Comparison of ENCODE assay signal across 1 cellular context in the genomic region with DNA sequence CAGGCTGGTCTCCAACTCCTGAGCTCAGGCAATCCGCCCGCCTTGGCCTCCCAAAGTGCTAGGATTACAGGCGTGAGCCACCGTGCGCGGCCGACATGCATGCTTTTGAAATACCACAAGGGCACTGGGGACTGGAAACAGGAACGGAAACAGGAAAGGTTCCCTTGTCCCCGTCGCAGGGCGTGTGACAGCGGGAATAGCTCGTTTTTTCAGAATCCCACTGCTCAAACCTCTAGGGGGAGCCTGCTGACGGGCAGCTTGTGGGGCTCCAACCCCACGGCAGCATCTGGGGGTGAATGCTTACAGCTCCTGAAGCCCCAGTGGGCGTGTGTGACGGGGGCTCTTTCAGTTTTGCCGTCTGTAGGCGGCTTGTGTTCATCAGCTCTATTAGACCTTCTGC.
TF ChIP-seq lines count a peak whose summit lies in the region.

No MANE protein-coding gene starts in this region.

TF ChIP-seq in HepG2, 621 proteins besides CTCF, POLR2A, EP300 and RAD21 (continued from another document and continues in another):
- TF ChIP-seq HDAC1 (CRISPR knock-in tag; IDR thresholded peaks at IDR 0.05) (no peak), ZNF362 (CRISPR knock-in tag; IDR thresholded peaks at IDR 0.05; ENCODE audit: borderline replicate concordance) (peak; percentile 77; the same call in 1 of the 2 replicates), ZNF350 (CRISPR knock-in tag; IDR thresholded peaks at IDR 0.05; ENCODE audit: borderline replicate concordance, low read depth) (no peak), HOXD1 (CRISPR knock-in tag; IDR thresholded peaks at IDR 0.05) (no peak), ZNF768 (CRISPR knock-in tag; IDR thresholded peaks at IDR 0.05) (no peak), ZNF549 (CRISPR knock-in tag; IDR thresholded peaks at IDR 0.05) (no peak), NR2C2 (CRISPR knock-in tag; IDR thresholded peaks at IDR 0.05; ENCODE audit: borderline replicate concordance) (no peak), EEA1 (CRISPR knock-in tag; IDR thresholded peaks at IDR 0.05; ENCODE audit: borderline replicate concordance) (no peak), RXRA (CRISPR knock-in tag; IDR thresholded peaks at IDR 0.05) (0 out of 2 replicates have a peak, but pooled peaks have one; percentile 25), ZNF724P (CRISPR knock-in tag; IDR thresholded peaks at IDR 0.05; ENCODE audit: borderline replicate concordance) (no peak), ZFP41 (CRISPR knock-in tag; IDR thresholded peaks at IDR 0.05; ENCODE audit: borderline replicate concordance) (no peak), CREB1 (IDR thresholded peaks at IDR 0.05) (no peak), CREB1 (CRISPR knock-in tag; IDR thresholded peaks at IDR 0.05) (peak; percentile 39; the same call in 1 of the 2 replicates), ZFP62 (CRISPR knock-in tag; IDR thresholded peaks at IDR 0.05) (no peak), SRF (IDR thresholded peaks at IDR 0.05; ENCODE audit: low read depth, low read length) (no peak), MAX (IDR thresholded peaks at IDR 0.05) (peak; percentile 39; the same call in 1 of the 2 replicates), ZNF326 (CRISPR knock-in tag; IDR thresholded peaks at IDR 0.05; ENCODE audit: borderline replicate concordance) (no peak), PHB2 (IDR thresholded peaks at IDR 0.05; ENCODE audit: partially characterized antibody) (no peak), ZNF563 (CRISPR knock-in tag; IDR thresholded peaks at IDR 0.05) (no peak), ZNF713 (CRISPR knock-in tag; IDR thresholded peaks at IDR 0.05) (no peak), ZNF83 (CRISPR knock-in tag; IDR thresholded peaks at IDR 0.05; ENCODE audit: borderline replicate concordance) (no peak), DNMT3B (CRISPR knock-in tag; conservative IDR thresholded peaks at IDR 0.05) (no peak), GATAD2A (CRISPR knock-in tag; IDR thresholded peaks at IDR 0.05) (peak; percentile 46; the same call in 1 of the 2 replicates), ADNP (CRISPR knock-in tag; IDR thresholded peaks at IDR 0.05) (no peak), ARID5B (CRISPR knock-in tag; IDR thresholded peaks at IDR 0.05) (0 out of 2 replicates have a peak, but pooled peaks have one; percentile 25), ETV5 (CRISPR knock-in tag; IDR thresholded peaks at IDR 0.05; ENCODE audit: borderline replicate concordance) (peak; percentile 60), AHR (CRISPR knock-in tag; IDR thresholded peaks at IDR 0.05) (no peak), PATZ1 (CRISPR knock-in tag; IDR thresholded peaks at IDR 0.05) (peak; percentile 24; the same call in 1 of the 2 replicates), TARDBP (CRISPR knock-in tag; IDR thresholded peaks at IDR 0.05) (no peak), ZNF530 (CRISPR knock-in tag; IDR thresholded peaks at IDR 0.05; ENCODE audit: low read depth) (no peak), ZNF24 (IDR thresholded peaks at IDR 0.05) (no peak), ZNF792 (CRISPR knock-in tag; IDR thresholded peaks at IDR 0.05) (0 out of 2 replicates have a peak, but pooled peaks have one; percentile 25), ARNT2 (CRISPR knock-in tag; IDR thresholded peaks at IDR 0.05; ENCODE audit: low read depth) (no peak), YEATS4 (CRISPR knock-in tag; IDR thresholded peaks at IDR 0.05; ENCODE audit: borderline replicate concordance) (no peak), ZNF501 (CRISPR knock-in tag; IDR thresholded peaks at IDR 0.05) (no peak), ONECUT2 (CRISPR knock-in tag; IDR thresholded peaks at IDR 0.05) (no peak), ZNF33B (CRISPR knock-in tag; IDR thresholded peaks at IDR 0.05) (no peak), KLF15 (CRISPR knock-in tag; IDR thresholded peaks at IDR 0.05; ENCODE audit: borderline replicate concordance) (no peak), TCF7 (IDR thresholded peaks at IDR 0.05; ENCODE audit: low read depth) (no peak), NR2F6 (IDR thresholded peaks at IDR 0.05) (no peak), NR2F6 (CRISPR knock-in tag; IDR thresholded peaks at IDR 0.05) (peak; percentile 23; the same call in 1 of the 2 replicates), HOXA9 (CRISPR knock-in tag; IDR thresholded peaks at IDR 0.05; ENCODE audit: borderline replicate concordance) (no peak), MZF1 (CRISPR knock-in tag; IDR thresholded peaks at IDR 0.05; ENCODE audit: borderline replicate concordance) (no peak), ZNF10 (CRISPR knock-in tag; IDR thresholded peaks at IDR 0.05; ENCODE audit: borderline replicate concordance, low read depth) (no peak), SOX13 (IDR thresholded peaks at IDR 0.05) (no peak), SOX13 (CRISPR knock-in tag; conservative IDR thresholded peaks at IDR 0.05 in 1 of 2, IDR thresholded peaks at IDR 0.05 in 1 of 2) (no peak)
- TF ChIP-seq, protein P1, sequence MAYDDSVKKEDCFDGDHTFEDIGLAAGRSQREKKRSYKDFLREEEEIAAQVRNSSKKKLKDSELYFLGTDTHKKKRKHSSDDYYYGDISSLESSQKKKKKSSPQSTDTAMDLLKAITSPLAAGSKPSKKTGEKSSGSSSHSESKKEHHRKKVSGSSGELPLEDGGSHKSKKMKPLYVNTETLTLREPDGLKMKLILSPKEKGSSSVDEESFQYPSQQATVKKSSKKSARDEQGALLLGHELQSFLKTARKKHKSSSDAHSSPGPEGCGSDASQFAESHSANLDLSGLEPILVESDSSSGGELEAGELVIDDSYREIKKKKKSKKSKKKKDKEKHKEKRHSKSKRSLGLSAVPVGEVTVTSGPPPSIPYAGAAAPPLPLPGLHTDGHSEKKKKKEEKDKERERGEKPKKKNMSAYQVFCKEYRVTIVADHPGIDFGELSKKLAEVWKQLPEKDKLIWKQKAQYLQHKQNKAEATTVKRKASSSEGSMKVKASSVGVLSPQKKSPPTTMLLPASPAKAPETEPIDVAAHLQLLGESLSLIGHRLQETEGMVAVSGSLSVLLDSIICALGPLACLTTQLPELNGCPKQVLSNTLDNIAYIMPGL (CRISPR knock-in tag; IDR thresholded peaks at IDR 0.05; ENCODE audit: borderline replicate concordance in 1 of 2, low read depth in 1 of 2) = peak in 1 of 2 experiments; percentile 29; a peak in 1 of 4 replicates
- TF ChIP-seq, protein P2, sequence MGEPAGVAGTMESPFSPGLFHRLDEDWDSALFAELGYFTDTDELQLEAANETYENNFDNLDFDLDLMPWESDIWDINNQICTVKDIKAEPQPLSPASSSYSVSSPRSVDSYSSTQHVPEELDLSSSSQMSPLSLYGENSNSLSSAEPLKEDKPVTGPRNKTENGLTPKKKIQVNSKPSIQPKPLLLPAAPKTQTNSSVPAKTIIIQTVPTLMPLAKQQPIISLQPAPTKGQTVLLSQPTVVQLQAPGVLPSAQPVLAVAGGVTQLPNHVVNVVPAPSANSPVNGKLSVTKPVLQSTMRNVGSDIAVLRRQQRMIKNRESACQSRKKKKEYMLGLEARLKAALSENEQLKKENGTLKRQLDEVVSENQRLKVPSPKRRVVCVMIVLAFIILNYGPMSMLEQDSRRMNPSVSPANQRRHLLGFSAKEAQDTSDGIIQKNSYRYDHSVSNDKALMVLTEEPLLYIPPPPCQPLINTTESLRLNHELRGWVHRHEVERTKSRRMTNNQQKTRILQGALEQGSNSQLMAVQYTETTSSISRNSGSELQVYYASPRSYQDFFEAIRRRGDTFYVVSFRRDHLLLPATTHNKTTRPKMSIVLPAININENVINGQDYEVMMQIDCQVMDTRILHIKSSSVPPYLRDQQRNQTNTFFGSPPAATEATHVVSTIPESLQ (CRISPR knock-in tag; conservative IDR thresholded peaks at IDR 0.05) = no peak
- TF ChIP-seq, protein P3, sequence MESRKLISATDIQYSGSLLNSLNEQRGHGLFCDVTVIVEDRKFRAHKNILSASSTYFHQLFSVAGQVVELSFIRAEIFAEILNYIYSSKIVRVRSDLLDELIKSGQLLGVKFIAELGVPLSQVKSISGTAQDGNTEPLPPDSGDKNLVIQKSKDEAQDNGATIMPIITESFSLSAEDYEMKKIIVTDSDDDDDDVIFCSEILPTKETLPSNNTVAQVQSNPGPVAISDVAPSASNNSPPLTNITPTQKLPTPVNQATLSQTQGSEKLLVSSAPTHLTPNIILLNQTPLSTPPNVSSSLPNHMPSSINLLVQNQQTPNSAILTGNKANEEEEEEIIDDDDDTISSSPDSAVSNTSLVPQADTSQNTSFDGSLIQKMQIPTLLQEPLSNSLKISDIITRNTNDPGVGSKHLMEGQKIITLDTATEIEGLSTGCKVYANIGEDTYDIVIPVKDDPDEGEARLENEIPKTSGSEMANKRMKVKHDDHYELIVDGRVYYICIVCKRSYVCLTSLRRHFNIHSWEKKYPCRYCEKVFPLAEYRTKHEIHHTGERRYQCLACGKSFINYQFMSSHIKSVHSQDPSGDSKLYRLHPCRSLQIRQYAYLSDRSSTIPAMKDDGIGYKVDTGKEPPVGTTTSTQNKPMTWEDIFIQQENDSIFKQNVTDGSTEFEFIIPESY (CRISPR knock-in tag; IDR thresholded peaks at IDR 0.05) = peak; percentile 92
- TF ChIP-seq, protein P4, sequence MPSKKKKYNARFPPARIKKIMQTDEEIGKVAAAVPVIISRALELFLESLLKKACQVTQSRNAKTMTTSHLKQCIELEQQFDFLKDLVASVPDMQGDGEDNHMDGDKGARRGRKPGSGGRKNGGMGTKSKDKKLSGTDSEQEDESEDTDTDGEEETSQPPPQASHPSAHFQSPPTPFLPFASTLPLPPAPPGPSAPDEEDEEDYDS (CRISPR knock-in tag; IDR thresholded peaks at IDR 0.05) = 0 out of 2 replicates have a peak, but pooled peaks have one; percentile 24
- TF ChIP-seq, protein P5, sequence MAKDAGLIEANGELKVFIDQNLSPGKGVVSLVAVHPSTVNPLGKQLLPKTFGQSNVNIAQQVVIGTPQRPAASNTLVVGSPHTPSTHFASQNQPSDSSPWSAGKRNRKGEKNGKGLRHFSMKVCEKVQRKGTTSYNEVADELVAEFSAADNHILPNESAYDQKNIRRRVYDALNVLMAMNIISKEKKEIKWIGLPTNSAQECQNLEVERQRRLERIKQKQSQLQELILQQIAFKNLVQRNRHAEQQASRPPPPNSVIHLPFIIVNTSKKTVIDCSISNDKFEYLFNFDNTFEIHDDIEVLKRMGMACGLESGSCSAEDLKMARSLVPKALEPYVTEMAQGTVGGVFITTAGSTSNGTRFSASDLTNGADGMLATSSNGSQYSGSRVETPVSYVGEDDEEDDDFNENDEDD (CRISPR knock-in tag; IDR thresholded peaks at IDR 0.05; ENCODE audit: borderline replicate concordance) = peak; percentile 23; the same call in 1 of the 2 replicates
- TF ChIP-seq, protein P6, sequence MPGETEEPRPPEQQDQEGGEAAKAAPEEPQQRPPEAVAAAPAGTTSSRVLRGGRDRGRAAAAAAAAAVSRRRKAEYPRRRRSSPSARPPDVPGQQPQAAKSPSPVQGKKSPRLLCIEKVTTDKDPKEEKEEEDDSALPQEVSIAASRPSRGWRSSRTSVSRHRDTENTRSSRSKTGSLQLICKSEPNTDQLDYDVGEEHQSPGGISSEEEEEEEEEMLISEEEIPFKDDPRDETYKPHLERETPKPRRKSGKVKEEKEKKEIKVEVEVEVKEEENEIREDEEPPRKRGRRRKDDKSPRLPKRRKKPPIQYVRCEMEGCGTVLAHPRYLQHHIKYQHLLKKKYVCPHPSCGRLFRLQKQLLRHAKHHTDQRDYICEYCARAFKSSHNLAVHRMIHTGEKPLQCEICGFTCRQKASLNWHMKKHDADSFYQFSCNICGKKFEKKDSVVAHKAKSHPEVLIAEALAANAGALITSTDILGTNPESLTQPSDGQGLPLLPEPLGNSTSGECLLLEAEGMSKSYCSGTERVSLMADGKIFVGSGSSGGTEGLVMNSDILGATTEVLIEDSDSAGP (CRISPR knock-in tag; IDR thresholded peaks at IDR 0.05; ENCODE audit: borderline replicate concordance) = no peak
